In genomic region chr17:79777844-79778503, GRCh38 we compare ENCODE assay signal across 8 cellular contexts. TPM values are rescaled to one million over a fixed set of nuclear protein-coding genes. Genes with fewer than 3 reads are reported as not detected.
A peak's percentile ranks its signal among the peaks of the same experiment; 100 is the strongest.
DNase-seq lines count a peak whose midpoint lies in the region; ATAC-seq, FAIRE-seq and TF ChIP-seq lines count a peak whose summit lies in the region.

TSS of gene CBX2 (plus strand) at chr17:79778148. CDS start at chr17:79778236, 88 bp downstream.

- peak; percentile 93 for TF ChIP-seq POLR2A in H54 (IDR thresholded peaks at IDR 0.05; ENCODE audit: low read depth, low read length)

- peaks cover 7% of the 10 kb centered on the region for H3K4me1 Mint-ChIP-seq in MCF 10A (ENCODE audit: insufficient read depth, unreplicated experiment)
- H3K4me1 Mint-ChIP-seq in immature natural killer cell, result peaks cover 16 to 19% of the 10 kb centered on the region in 2 donors

- DNase-seq in EH (ENCODE audit: low read depth), result peak; percentile 74
- peak; percentile 85 for DNase-seq in H54 (ENCODE audit: insufficient read length, low spot score)
- peak; percentile 34 for DNase-seq in NCI-H128 (lab: John Stamatoyannopoulos, UW; ENCODE audit: unreplicated experiment)
- peak; percentile 68 for DNase-seq in MCF 10A (ENCODE audit: unreplicated experiment)
- DNase-seq in immature natural killer cell, result peak; percentile 79 to 83 (median 82)
- peak; percentile 64 to 72 for DNase-seq in stimulated activated CD4-positive, alpha-beta T cell treated with anti-CD3 and anti-CD28 coated beads, Interleukin-12 subunit alpha, Interleukin-12 subunit beta, amount 100 ng/mL, for 24 hours (ENCODE audit: low read depth in 2 of 2)

- intact Hi-C loops in MCF 10A (cut with micrococcal nuclease), result loop anchor here (2.0 kb wide), 1 partner anchor 35 kb away; no protein-coding TSS in a partner anchor

- H3K27ac ChIP-seq in VCaP, result peak within 1 kb of the TSS; percentile 89

- H3K9me3 Mint-ChIP-seq in MCF 10A (ENCODE audit: unreplicated experiment) (no peaks in the 10 kb centered on the region), immature natural killer cell (no peaks in the 10 kb centered on the region)

- BruUV-seq in MCF 10A (replicated peaks; lab: Mats Ljungman, UMichigan), result no TSS peak

- H3K36me3 Mint-ChIP-seq in MCF 10A (ENCODE audit: insufficient read depth, unreplicated experiment) (no peaks in the 10 kb centered on the region), immature natural killer cell (no peaks in the 10 kb centered on the region)

- H3K27ac Mint-ChIP-seq in MCF 10A (ENCODE audit: low read depth, unreplicated experiment) (no peak within 1 kb of the TSS), immature natural killer cell (peak within 1 kb of the TSS in 2 of 6 donors; percentile 30 to 35)

- FAIRE-seq in H54 (lab: Jason Lieb, UNC), result no peak

- H3K27me3 Mint-ChIP-seq in MCF 10A (ENCODE audit: insufficient read depth, unreplicated experiment) (peaks cover 21% of the 10 kb centered on the region), immature natural killer cell (ENCODE audit: low read depth in 3 of 3) (peaks cover 15 to 43% (median 30%) of the 10 kb centered on the region in 3 donors)

- no peak for ATAC-seq in HG03095 (IDR thresholded peaks at IDR 0.05; ENCODE audit: unreplicated experiment)

- H3K4me3 Mint-ChIP-seq in MCF 10A (ENCODE audit: unreplicated experiment) (peak within 1 kb of the TSS; percentile 76), immature natural killer cell (peak within 1 kb of the TSS; percentile 81 to 88 (median 84))

- CTCF ChIA-PET in MCF 10A (lab: Yijun Ruan, JAX), result interaction anchor here (0.6 to 1.6 kb wide), 3 partner anchors 14 to 216 kb away, joined by 3 to 4 read pairs (median 3); no protein-coding TSS in a partner anchor

- POLR2A ChIA-PET in MCF 10A (lab: Yijun Ruan, JAX), result interaction anchor here (1.0 to 3.7 kb wide), 6 partner anchors 10 to 59 kb away, joined by 3 to 17 read pairs (median 4); partner anchors contain the start of gene CBX8

- no peak for TF ChIP-seq CTCF in VCaP (conservative IDR thresholded peaks at IDR 0.05)
- TF ChIP-seq CTCF in MCF 10A (IDR thresholded peaks at IDR 0.05; ENCODE audit: unreplicated experiment), result no peak

RNA-seq across cellular contexts. Expression of gene CBX2, which starts in this region (rescaled TPM):
- 3.8 and 3.9 TPM in 2 replicates for total RNA-seq in MCF 10A (2022)
- under 1 TPM in 1 of 3 donors, not detected in 2; 0.33 TPM for polyA plus RNA-seq in immature natural killer cell

Comparison
In these comparisons a context has a peak if more than half of its experiments do, and no peak if none do; other contexts are left out.
1. Peak in DNase-seq in immature natural killer cell; RNA of the gene not detected or under 1 TPM.
2. DNase-seq: peak in every context shown above with its lines; median percentile 85 in H54; 82 in immature natural killer cell; 74 in EH; 68 in MCF 10A; 68 in stimulated activated CD4-positive, alpha-beta T cell treated with anti-CD3 and anti-CD28 coated beads, Interleukin-12 subunit alpha, Interleukin-12 subunit beta, amount 100 ng/mL, for 24 hours; 34 in NCI-H128.